In the genomic region with DNA sequence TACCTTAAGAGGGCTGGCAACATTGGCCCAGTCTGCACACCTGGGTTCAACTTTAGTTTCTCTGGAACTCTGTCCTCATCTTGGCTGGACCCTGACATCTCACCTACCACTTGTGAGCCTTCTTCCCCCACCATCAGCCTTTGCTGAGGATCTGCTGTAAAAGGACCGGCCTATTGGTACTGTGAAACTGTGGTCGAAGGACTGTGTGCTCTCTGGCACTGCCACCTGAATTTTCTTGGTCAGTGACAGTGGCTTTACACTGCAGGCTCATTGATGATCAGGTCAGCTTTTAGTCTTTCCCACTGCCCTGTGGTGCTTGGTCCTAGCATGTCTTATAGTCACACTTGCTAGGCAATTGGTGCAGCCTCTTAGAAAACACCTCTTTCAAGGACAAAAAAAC, we compare ENCODE assay signal across 14 cellular contexts.
DNase-seq lines count a peak whose midpoint lies in the region; ATAC-seq and TF ChIP-seq lines count a peak whose summit lies in the region.
"Had no signal": no experiment of that assay in that cellular context is flagged by ENCODE, and none has a peak within 500 bp of the region (broad histone marks: within the 10 kb centered on the region; RNA-seq: fewer than 3 reads in every experiment).

No MANE protein-coding gene starts in this region.

- H3K9me3 ChIP-seq in DND-41 (ENCODE audit: insufficient read depth, low read length, severe bottlenecking) (no peaks in the 10 kb centered on the region), Karpas-422 (ENCODE audit: low read length) (no peaks in the 10 kb centered on the region)
- H3K9me3 ChIP-seq: SJSA1 had no signal

- H3K4me3 Mint-ChIP-seq in activated CD4-positive, alpha-beta memory T cell treated with anti-CD3 and anti-CD28 coated beads for 36 hours, result no peak overlapping the region
- H3K4me3 Mint-ChIP-seq: stimulated activated naive B cell treated with anti-CD40 and anti-IgM and Interleukin-4, amounts not matched to agents 10 μg/mL and 1 μg/mL and 100 μg/mL, for 72 hours had no signal

- H4K20me1 ChIP-seq in DND-41 (ENCODE audit: insufficient read depth, low read length) (no peaks in the 10 kb centered on the region), Karpas-422 (ENCODE audit: insufficient read depth, low read depth, low read length) (no peaks in the 10 kb centered on the region)

- peaks cover 14% of the 10 kb centered on the region for H3K36me3 ChIP-seq in DND-41 (ENCODE audit: insufficient read depth, low read length)
- H3K36me3 ChIP-seq in Karpas-422 (ENCODE audit: insufficient read depth, low read length), result no peaks in the 10 kb centered on the region
- H3K36me3 ChIP-seq: SJSA1 had no signal

- no peaks in the 10 kb centered on the region for H3K36me3 Mint-ChIP-seq in activated CD4-positive, alpha-beta memory T cell treated with anti-CD3 and anti-CD28 coated beads for 36 hours
- H3K36me3 Mint-ChIP-seq: stimulated activated naive B cell treated with anti-CD40 and anti-IgM and Interleukin-4, amounts not matched to agents 10 μg/mL and 1 μg/mL and 100 μg/mL, for 72 hours had no signal

- DNase-seq in DND-41, result no peak
- no peak for DNase-seq in Karpas-422
- DNase-seq in activated naive CD4-positive, alpha-beta T cell treated with anti-CD3 and anti-CD28 coated beads, Interleukin-2, amount 50 U/mL, for 16 hours, result no peak
- no peak for DNase-seq in hepatic stellate cell (ENCODE audit: low spot score)
- DNase-seq in AG08395 (ENCODE audit: low spot score), result no peak
- DNase-seq in activated CD4-positive, alpha-beta memory T cell treated with anti-CD3 and anti-CD28 coated beads for 36 hours, result no peak
- DNase-seq: MV-4-11; posterior cingulate gyrus; stimulated activated CD4-positive, alpha-beta T cell treated with anti-CD3 and anti-CD28 coated beads, Interleukin-1b, Interleukin-23, amount 100 ng/mL, for 48 hours; stimulated activated naive B cell treated with anti-CD40 and anti-IgM and Interleukin-4, amounts not matched to agents 10 μg/mL and 1 μg/mL and 100 μg/mL, for 72 hours had no signal

- H3K9me3 Mint-ChIP-seq in activated CD4-positive, alpha-beta memory T cell treated with anti-CD3 and anti-CD28 coated beads for 36 hours, result no peaks in the 10 kb centered on the region

- intact Hi-C loops in activated CD4-positive, alpha-beta memory T cell treated with anti-CD3 and anti-CD28 coated beads for 36 hours (cut with micrococcal nuclease), result no loop called here

- CTCF ChIA-PET in activated CD4-positive, alpha-beta memory T cell treated with anti-CD3 and anti-CD28 coated beads for 36 hours (lab: Charles Lee), result no interaction called here

- H3K4me2 ChIP-seq in DND-41 (ENCODE audit: insufficient read depth, low read length) (no peak overlapping the region), Karpas-422 (ENCODE audit: low read depth, low read length, poor library complexity, severe bottlenecking) (peak overlapping the region; percentile 71)

- H3K4me1 ChIP-seq in DND-41 (ENCODE audit: insufficient read depth, low read length) (peaks cover 36% of the 10 kb centered on the region), Karpas-422 (ENCODE audit: low read length) (peaks cover 74% of the 10 kb centered on the region)
- H3K4me1 ChIP-seq: SJSA1 had no signal

- no peak overlapping the region for H3K9ac ChIP-seq in DND-41 (ENCODE audit: low read depth, low read length)
- H3K9ac ChIP-seq in Karpas-422 (ENCODE audit: low read length), result peak overlapping the region; percentile 70

- ATAC-seq in DND-41 (ENCODE audit: insufficient read depth, low read depth), result no peak
- ATAC-seq in GM19467 (IDR thresholded peaks at IDR 0.05; ENCODE audit: unreplicated experiment), result peak; percentile 5
- ATAC-seq in HG02852 (IDR thresholded peaks at IDR 0.05; ENCODE audit: unreplicated experiment), result peak; percentile 28
- ATAC-seq: stimulated activated naive B cell treated with anti-CD40 and anti-IgM and Interleukin-4, amounts not matched to agents 10 μg/mL and 1 μg/mL and 100 μg/mL, for 72 hours had no signal

- H3K4me3 ChIP-seq in DND-41 (ENCODE audit: low read depth in 1 of 2, low read length in 2 of 2) (no peak overlapping the region), Karpas-422 (ENCODE audit: low read length) (peak overlapping the region; percentile 45; the same call in 1 of the 2 replicates)
- H3K4me3 ChIP-seq: SJSA1 had no signal

- H3K27me3 Mint-ChIP-seq in activated CD4-positive, alpha-beta memory T cell treated with anti-CD3 and anti-CD28 coated beads for 36 hours, result peaks cover 18% of the 10 kb centered on the region

- H2AFZ ChIP-seq in DND-41 (ENCODE audit: low read depth, low read length) (no peak overlapping the region), Karpas-422 (ENCODE audit: low read length) (no peak overlapping the region)

- POLR2A ChIA-PET in activated CD4-positive, alpha-beta memory T cell treated with anti-CD3 and anti-CD28 coated beads for 36 hours (lab: Charles Lee), result no interaction called here

- H3K9me2 ChIP-seq in Karpas-422 (replicated peaks; ENCODE audit: insufficient read depth, low read length), result no peaks in the 10 kb centered on the region

- no peaks in the 10 kb centered on the region for H3K27me3 ChIP-seq in DND-41 (ENCODE audit: insufficient read depth, low read length, poor library complexity)
- H3K27me3 ChIP-seq in Karpas-422 (ENCODE audit: low read length), result no peaks in the 10 kb centered on the region
- H3K27me3 ChIP-seq: SJSA1 had no signal

- H3K27ac ChIP-seq in DND-41 (ENCODE audit: low read length), result peak overlapping the region; percentile 53
- peak overlapping the region; percentile 97 for H3K27ac ChIP-seq in Karpas-422 (ENCODE audit: low read length)
- H3K27ac ChIP-seq: SJSA1, VCaP had no signal

- H3K27ac Mint-ChIP-seq in activated CD4-positive, alpha-beta memory T cell treated with anti-CD3 and anti-CD28 coated beads for 36 hours, result no peak overlapping the region
- H3K27ac Mint-ChIP-seq: stimulated activated naive B cell treated with anti-CD40 and anti-IgM and Interleukin-4, amounts not matched to agents 10 μg/mL and 1 μg/mL and 100 μg/mL, for 72 hours had no signal

- H3K79me2 ChIP-seq in DND-41 (ENCODE audit: insufficient read depth, low read length) (peaks cover 67% of the 10 kb centered on the region), Karpas-422 (ENCODE audit: low read length) (no peaks in the 10 kb centered on the region)

- no peaks in the 10 kb centered on the region for H3K4me1 Mint-ChIP-seq in activated CD4-positive, alpha-beta memory T cell treated with anti-CD3 and anti-CD28 coated beads for 36 hours (ENCODE audit: low read depth)
- H3K4me1 Mint-ChIP-seq: stimulated activated naive B cell treated with anti-CD40 and anti-IgM and Interleukin-4, amounts not matched to agents 10 μg/mL and 1 μg/mL and 100 μg/mL, for 72 hours had no signal

- TF ChIP-seq CTCF in DND-41 (IDR thresholded peaks at IDR 0.05; ENCODE audit: borderline replicate concordance, extremely low read depth, low read length, poor library complexity, severe bottlenecking), result no peak
